ENCODE assay signal across 12 cellular contexts in the genomic region with DNA sequence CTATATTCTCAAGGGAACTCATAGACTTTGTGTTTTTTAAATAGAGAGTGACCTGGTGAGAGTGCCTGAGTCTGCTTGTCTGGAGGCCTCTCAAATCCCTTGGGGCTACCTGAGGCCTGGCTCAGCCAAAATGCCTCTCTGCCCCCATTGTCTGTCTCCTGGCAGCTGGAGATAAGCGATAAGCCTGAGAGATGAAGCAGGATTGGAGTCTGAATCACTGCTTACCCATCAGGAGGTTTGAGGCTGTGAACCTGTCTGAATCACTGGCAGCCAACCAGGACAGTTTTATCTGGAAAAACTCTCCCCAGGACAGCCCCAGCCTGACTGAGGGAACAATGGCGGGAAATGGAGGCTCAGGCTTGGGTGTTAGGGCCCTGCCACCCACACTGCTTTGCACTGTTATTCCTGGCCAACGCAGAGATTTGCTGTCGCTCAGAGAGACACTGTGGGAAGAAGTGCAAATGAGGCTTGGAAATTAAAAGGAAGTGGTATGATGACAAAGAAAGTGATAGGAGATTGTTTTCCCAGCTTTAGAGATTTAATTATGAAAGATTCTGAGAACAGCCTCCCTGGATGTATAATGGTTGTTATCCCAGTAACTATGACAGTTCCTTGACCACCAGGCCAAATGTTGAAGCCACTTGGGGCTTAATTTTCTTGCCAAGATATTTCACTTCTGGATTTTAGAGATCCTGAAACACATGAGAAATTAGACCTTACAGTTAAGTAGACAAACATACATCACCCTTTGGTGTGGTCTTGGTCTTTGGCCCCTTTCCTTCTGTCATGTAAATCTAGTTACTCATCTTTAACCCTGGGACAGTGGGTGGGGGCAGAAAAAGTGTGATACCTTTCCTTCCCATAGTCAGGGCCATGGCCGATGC.
A peak's percentile ranks its signal among the peaks of the same experiment; 100 is the strongest.
DNase-seq lines count a peak whose midpoint lies in the region; ATAC-seq and TF ChIP-seq lines count a peak whose summit lies in the region.
"Had no signal": no experiment of that assay in that cellular context is flagged by ENCODE, and none has a peak within 500 bp of the region (broad histone marks: within the 10 kb centered on the region; RNA-seq: fewer than 3 reads in every experiment).

No MANE protein-coding gene starts in this region.

- TF ChIP-seq EP300 in gastroesophageal sphincter (IDR thresholded peaks at IDR 0.05): no peak

- H3K9me3 ChIP-seq in PC-3 (ENCODE audit: low read length): no peaks in the 10 kb centered on the region
- no peaks in the 10 kb centered on the region for H3K9me3 ChIP-seq in gastroesophageal sphincter
- H3K9me3 ChIP-seq in Karpas-422 (ENCODE audit: low read length): no peaks in the 10 kb centered on the region
- H3K9me3 ChIP-seq: stomach had no signal

- H3K4me1 ChIP-seq in PC-3 (ENCODE audit: insufficient read depth, low read length) (peaks cover 36% of the 10 kb centered on the region), gastroesophageal sphincter (peaks cover 0 to 8% (median 4%) of the 10 kb centered on the region in 3 donors), Karpas-422 (ENCODE audit: low read length) (no peaks in the 10 kb centered on the region)

- intact Hi-C loops in PC-3 (cut with micrococcal nuclease): no loop called here

- H3K9ac ChIP-seq in PC-3 (ENCODE audit: low read length): no peak overlapping the region
- no peak overlapping the region for H3K9ac ChIP-seq in Karpas-422 (ENCODE audit: low read length)

- H3K4me2 ChIP-seq in PC-3 (ENCODE audit: low read length) (peak overlapping the region; percentile 22; the same call in 1 of the 2 replicates), Karpas-422 (ENCODE audit: low read depth, low read length, poor library complexity, severe bottlenecking) (no peak overlapping the region)

- no peaks in the 10 kb centered on the region for H4K20me1 ChIP-seq in PC-3 (ENCODE audit: low read length)
- no peaks in the 10 kb centered on the region for H4K20me1 ChIP-seq in Karpas-422 (ENCODE audit: insufficient read depth, low read depth, low read length)

- H3F3A ChIP-seq in PC-3 (ENCODE audit: low read length, unreplicated experiment): no peaks in the 10 kb centered on the region

- no TSS peak for BruUV-seq in PC-3 (replicated peaks; lab: Mats Ljungman, UMichigan)

- H3K79me2 ChIP-seq in PC-3 (ENCODE audit: low read length) (no peaks in the 10 kb centered on the region), Karpas-422 (ENCODE audit: low read length) (no peaks in the 10 kb centered on the region)

- TF ChIP-seq POLR2A in gastroesophageal sphincter (IDR thresholded peaks at IDR 0.05): no peak

- 66 to 69% methylated on average over 4 of the region's 5 CpGs for WGBS in gastroesophageal sphincter (ENCODE audit: low coverage in 1 of 2), 2 donors

- H2AFZ ChIP-seq in PC-3 (ENCODE audit: low read length) (no peak overlapping the region), Karpas-422 (ENCODE audit: low read length) (no peak overlapping the region)

- ATAC-seq in GM21529 (IDR thresholded peaks at IDR 0.05; ENCODE audit: unreplicated experiment) (peak; percentile 16), PC-3 (peak; percentile 71), gastroesophageal sphincter (peak; percentile 67)

- no peak for TF ChIP-seq CTCF in PC-3 (conservative IDR thresholded peaks at IDR 0.05; ENCODE audit: low read depth, low read length)
- no peak for TF ChIP-seq CTCF in gastroesophageal sphincter (IDR thresholded peaks at IDR 0.05)

- CTCF ChIA-PET in PC-3 (lab: Charles Lee): no interaction called here

- no peaks in the 10 kb centered on the region for H3K36me3 ChIP-seq in PC-3 (ENCODE audit: low read depth, low read length)
- H3K36me3 ChIP-seq in gastroesophageal sphincter: no peaks in the 10 kb centered on the region
- H3K36me3 ChIP-seq in Karpas-422 (ENCODE audit: insufficient read depth, low read length): no peaks in the 10 kb centered on the region
- H3K36me3 ChIP-seq: stomach had no signal

- POLR2A ChIA-PET in PC-3 (lab: Charles Lee; ENCODE audit: unreplicated experiment): no interaction called here

- H3K27me3 ChIP-seq in PC-3 (ENCODE audit: low read length): no peaks in the 10 kb centered on the region
- H3K27me3 ChIP-seq in gastroesophageal sphincter: no peaks in the 10 kb centered on the region
- H3K27me3 ChIP-seq in Karpas-422 (ENCODE audit: low read length): no peaks in the 10 kb centered on the region; the same call in 1 of the 2 replicates
- H3K27me3 ChIP-seq: stomach had no signal

- peak; percentile 95 for DNase-seq in A172 (ENCODE audit: low spot score)
- DNase-seq in PC-3: peak; percentile 71
- DNase-seq in ureter (ENCODE audit: low spot score): no peak
- no peak for DNase-seq in activated T-cell treated with anti-CD3 and anti-CD28 coated beads for 4 hours
- no peak for DNase-seq in Karpas-422
- DNase-seq in NCI-H1436 (lab: John Stamatoyannopoulos, UW): no peak
- DNase-seq: activated naive CD4-positive, alpha-beta T cell treated with Interleukin-2 at 50 U/mL for 16 hours; NCI-H510A; stomach had no signal

- H3K27ac ChIP-seq in PC-3 (ENCODE audit: low read length) (peak overlapping the region; percentile 67), gastroesophageal sphincter (no peak overlapping the region), Karpas-422 (ENCODE audit: low read length) (no peak overlapping the region)
- H3K27ac ChIP-seq: HL-60 had no signal

- no peak overlapping the region for H3K4me3 ChIP-seq in PC-3 (ENCODE audit: low read length)
- H3K4me3 ChIP-seq in gastroesophageal sphincter: no peak overlapping the region
- H3K4me3 ChIP-seq in Karpas-422 (ENCODE audit: low read length): no peak overlapping the region
- H3K4me3 ChIP-seq: stomach had no signal

- H3K9me2 ChIP-seq in PC-3 (replicated peaks; ENCODE audit: low read length) (no peaks in the 10 kb centered on the region), Karpas-422 (replicated peaks; ENCODE audit: insufficient read depth, low read length) (no peaks in the 10 kb centered on the region)

Comparison
In these comparisons a context has a peak if more than half of its experiments do, and no peak if none do; other contexts are left out.
1. DNase-seq: peak in A172 (single experiment) and PC-3 (single experiment); none in ureter (single experiment), activated T-cell treated with anti-CD3 and anti-CD28 coated beads for 4 hours (single experiment), Karpas-422 (single experiment) and NCI-H1436 (single experiment).
2. ATAC-seq: peak in every context shown above with its lines; median percentile 71 in PC-3; 67 in gastroesophageal sphincter; 16 in GM21529.